ENCODE assay signal across 25 cellular contexts in the genomic region with DNA sequence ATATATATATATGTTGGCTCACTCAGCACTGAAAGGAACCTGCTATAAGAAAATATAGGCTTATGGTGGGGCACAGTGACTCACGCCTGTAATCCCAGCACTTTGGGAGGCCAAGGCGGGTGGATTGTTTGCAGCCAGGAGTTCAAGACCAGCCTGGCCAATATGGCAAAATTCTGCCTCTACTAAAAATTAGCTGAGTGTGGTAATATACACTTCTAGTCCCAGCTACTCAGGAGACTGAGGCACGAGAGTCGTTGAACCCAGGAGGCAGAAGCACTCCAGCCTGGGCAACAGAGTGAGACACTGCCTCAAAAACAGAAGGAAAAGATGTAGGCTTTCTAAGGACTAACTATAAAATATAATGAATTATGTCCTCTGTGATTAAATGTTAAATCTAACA. TPM values are rescaled to one million over a fixed set of nuclear protein-coding genes. Genes with fewer than 3 reads are reported as not detected.
DNase-seq lines count a peak whose midpoint lies in the region; ATAC-seq, FAIRE-seq and TF ChIP-seq lines count a peak whose summit lies in the region.
"Had no signal": no experiment of that assay in that cellular context is flagged by ENCODE, and none has a peak within 500 bp of the region (broad histone marks: within the 10 kb centered on the region; RNA-seq: fewer than 3 reads in every experiment).

No MANE protein-coding gene starts in this region.

- FAIRE-seq in K562 (lab: Jason Lieb, UNC): no peak
- FAIRE-seq: A204.1, G401.6, GM12891, GM19239 had no signal

- H3K4me3 ChIP-seq in DOHH2 (ENCODE audit: low read length) (no peak overlapping the region), K562 (no peak overlapping the region), gastrocnemius medialis (no peak overlapping the region)
- H3K4me3 ChIP-seq: BLaER1 had no signal

- no peaks in the 10 kb centered on the region for H3K9me1 ChIP-seq in K562 (ENCODE audit: control insufficient read depth, insufficient read depth, low read length)

- no peak for DNase-seq in K562 (ENCODE audit: extremely low read depth in 1 of 4, low spot score in 3 of 4)
- DNase-seq in gastrocnemius medialis: no peak
- DNase-seq: 8988T; ACHN; BE2C; C1 segment of cervical spinal cord; CD4-positive, alpha-beta memory T cell; CD4-positive, CD25-positive, alpha-beta regulatory T cell; CD8-positive, alpha-beta memory T cell; COR-L47; DMS 273 treated with DMSO at 0.1 percent for 48 hours; DMS153; DMS53; DMS79; DND-41; GF-D8 had no signal

- POLR2A ChIA-PET in K562 (lab: Yijun Ruan, JAX): interaction anchor here (0.7 to 15.6 kb wide), 4 partner anchors 10 to 54 kb away, joined by 3 to 226 read pairs (median 4); partner anchors contain the start of genes MUTYH and TOE1

- no peak overlapping the region for H3K27ac ChIP-seq in DOHH2 (ENCODE audit: low read depth, low read length)
- H3K27ac ChIP-seq in K562 (ENCODE audit: extremely low read depth, low read depth, low read length): no peak overlapping the region
- peak overlapping the region in 3 of 4 donors; percentile 64 to 82 (median 77) for H3K27ac ChIP-seq in gastrocnemius medialis
- H3K27ac ChIP-seq: BLaER1 had no signal

- TF ChIP-seq RAD21 in K562 (CRISPR knock-in tag; conservative IDR thresholded peaks at IDR 0.05 in 1 of 2, IDR thresholded peaks at IDR 0.05 in 1 of 2): no peak

- H3K9me3 ChIP-seq in DOHH2 (ENCODE audit: control insufficient read depth, insufficient read depth, low read length) (no peaks in the 10 kb centered on the region), K562 (replicated peaks; ENCODE audit: control insufficient read depth, insufficient read depth, low read depth, low read length) (no peaks in the 10 kb centered on the region), gastrocnemius medialis (no peaks in the 10 kb centered on the region)
- H3K9me3 ChIP-seq: BE2C, BLaER1 had no signal

- CTCF ChIA-PET in K562 (lab: Yijun Ruan, JAX; ENCODE audit: low intra/inter-chr PET ratio): no interaction called here

- TF ChIP-seq POLR2A in K562 (conservative IDR thresholded peaks at IDR 0.05): no peak
- no peak for TF ChIP-seq POLR2A in gastrocnemius medialis (IDR thresholded peaks at IDR 0.05)

- no peak overlapping the region for H3K9ac ChIP-seq in K562 (ENCODE audit: insufficient read depth in 1 of 2, low read depth in 2 of 2, low read length in 2 of 2)
- H3K9ac ChIP-seq: BLaER1 had no signal

- TF ChIP-seq EP300 in K562 (IDR thresholded peaks at IDR 0.05; ENCODE audit: low read length): no peak

- no peak overlapping the region for H2AFZ ChIP-seq in K562 (ENCODE audit: low read depth, low read length)

- peaks cover 7% of the 10 kb centered on the region for H3F3A ChIP-seq in DOHH2 (ENCODE audit: control insufficient read depth, insufficient read depth)

- H3K27me3 ChIP-seq in DOHH2 (ENCODE audit: control insufficient read depth, low read length) (no peaks in the 10 kb centered on the region), K562 (ENCODE audit: control insufficient read depth in 2 of 2, insufficient read depth in 2 of 2, low read length in 2 of 2) (no peaks in the 10 kb centered on the region), gastrocnemius medialis (no peaks in the 10 kb centered on the region)
- H3K27me3 ChIP-seq: BE2C, BLaER1 had no signal

- BruUV-seq in K562 (replicated peaks; lab: Mats Ljungman, UMichigan): no TSS peak

- no peaks in the 10 kb centered on the region for H3K79me2 ChIP-seq in DOHH2 (ENCODE audit: control insufficient read depth, low read length)
- no peaks in the 10 kb centered on the region for H3K79me2 ChIP-seq in K562 (ENCODE audit: control insufficient read depth, insufficient read depth, low read length)

- H3K4me1 ChIP-seq in DOHH2 (ENCODE audit: control insufficient read depth, low read length) (peaks cover 34% of the 10 kb centered on the region), K562 (replicated peaks in 1 of 2; ENCODE audit: control insufficient read depth in 2 of 2, insufficient read depth in 2 of 2, low read length in 2 of 2) (peaks cover 4 to 5% of the 10 kb centered on the region in 2 experiments; a peak in 3 of 5 replicates), gastrocnemius medialis (peaks cover 41 to 48% of the 10 kb centered on the region in 2 donors)
- H3K4me1 ChIP-seq: BE2C had no signal

- intact Hi-C loops in K562 (cut with micrococcal nuclease): no loop called here
- intact Hi-C loops in gastrocnemius medialis (cut with DNase I; ENCODE audit: low total_unique reads): no loop called here

- in situ Hi-C loops in K562 (cut with MboI) (loop anchor here (5.0 kb wide), 1 partner anchor 217 kb away; no protein-coding TSS in a partner anchor), gastrocnemius medialis (cut with MboI; ENCODE audit: low sequenced_read_pairs in 4 of 4) (loop anchor here in 2 of 4 donors (5.0 to 10.0 kb wide), 2 partner anchors 137 to 210 kb away; partner anchors contain the start of gene TESK2 (in 1 of the 2))

- H4K20me1 ChIP-seq in DOHH2 (ENCODE audit: control insufficient read depth, insufficient read depth, low read depth, low read length) (no peaks in the 10 kb centered on the region), K562 (replicated peaks; ENCODE audit: control insufficient read depth, insufficient read depth, low read length) (no peaks in the 10 kb centered on the region)
- H4K20me1 ChIP-seq: BLaER1 had no signal

- 62% methylated on average over 4 of the region's 4 CpGs for WGBS in K562 (ENCODE audit: insufficient coverage, low coverage, missing lambda C conversion rate)

- H3K36me3 ChIP-seq in DOHH2 (ENCODE audit: control insufficient read depth, low read length) (no peaks in the 10 kb centered on the region), K562 (ENCODE audit: control insufficient read depth, insufficient read depth, low read length) (no peaks in the 10 kb centered on the region), gastrocnemius medialis (no peaks in the 10 kb centered on the region)
- H3K36me3 ChIP-seq: BE2C, BLaER1 had no signal

- no peak for ATAC-seq in K562
- no peak for ATAC-seq in gastrocnemius medialis
- ATAC-seq in HG02870 (IDR thresholded peaks at IDR 0.05; ENCODE audit: unreplicated experiment): no peak
- ATAC-seq in HG02610 (IDR thresholded peaks at IDR 0.05; ENCODE audit: unreplicated experiment): no peak

- TF ChIP-seq CTCF in DOHH2 (IDR thresholded peaks at IDR 0.05; ENCODE audit: low read depth, low read length, poor library complexity, severe bottlenecking) (no peak), K562 (IDR thresholded peaks at IDR 0.05 in 2 of 3, conservative IDR thresholded peaks at IDR 0.05 in 1 of 3; ENCODE audit: insufficient read depth in 2 of 3, low read depth in 1 of 3, low read length in 3 of 3) (no peak), gastrocnemius medialis (IDR thresholded peaks at IDR 0.05 in 4 of 5, conservative IDR thresholded peaks at IDR 0.05 in 1 of 5) (no peak)

- H3K4me2 ChIP-seq in DOHH2 (ENCODE audit: low read length) (peak overlapping the region; percentile 68; the same call in 1 of the 2 replicates), K562 (ENCODE audit: insufficient read depth, low read length) (no peak overlapping the region)
- H3K4me2 ChIP-seq: BLaER1 had no signal

- H3K9me2 ChIP-seq in DOHH2 (replicated peaks; ENCODE audit: control insufficient read depth, low read length): no peaks in the 10 kb centered on the region

RNA-seq across cellular contexts. Expression of gene MUTYH, which starts 14.6 kb away (rescaled TPM):
- 71.8 and 131 TPM in 2 replicates for total RNA-seq in K562 (2011; cell fraction: chromatin; rRNA removed; ENCODE audit: low replicate concordance)
- total RNA-seq in K562 (2011; cell fraction: nucleolus; rRNA removed): 89.7 and 95.8 TPM in 2 replicates
- 74.4 and 78.0 TPM in 2 replicates for total RNA-seq in K562 (2011; cell fraction: nucleoplasm; rRNA removed)
- 32.1 and 36.8 TPM in 2 replicates for total RNA-seq in K562 (2014; rRNA removed)
- total RNA-seq in K562 (2014; rRNA removed; fragmentation: Illumina TruSeq; extraction: Trizol): 13.0 and 16.5 TPM in 2 replicates
- total RNA-seq in K562 (2015; rRNA removed; fragmentation: Illumina TruSeq; extraction: Trizol): 26.8 and 29.0 TPM in 2 replicates
- total RNA-seq in K562 (2021): 36.1 and 37.8 TPM in 2 replicates
- polyA plus RNA-seq in K562 (2011; rRNA removed): 23.6 and 39.9 TPM in 2 replicates
- 31.3 and 41.8 TPM in 2 replicates for polyA plus RNA-seq in K562 (2011; cell fraction: cytosol; rRNA removed)
- polyA plus RNA-seq in K562 (2011; cell fraction: nucleus; rRNA removed): 190 and 211 TPM in 2 replicates
- 30.0 and 54.0 TPM in 2 replicates for polyA plus RNA-seq in K562 (2012)
- 32.7 and 35.6 TPM in 2 replicates for polyA plus RNA-seq in K562 (2014; fragmentation: Illumina TruSeq; extraction: Trizol)
- polyA plus RNA-seq in K562 (2014; fragmentation: Nextera tagmentation; extraction: Ambion mirVana): 1 to 10 TPM; 3.4 to 6.2 TPM
- polyA plus RNA-seq in K562 (2014; rRNA removed): 46.2 and 53.5 TPM in 2 replicates
- 18.2 and 19.1 TPM in 2 replicates for polyA minus RNA-seq in K562 (2011; rRNA and poly(A)+ RNA removed)
- 9.2 and 10.9 TPM in 2 replicates for polyA minus RNA-seq in K562 (2011; cell fraction: cytosol; rRNA and poly(A)+ RNA removed)
- polyA minus RNA-seq in K562 (2011; cell fraction: nucleus; rRNA and poly(A)+ RNA removed): 20.3 and 32.9 TPM in 2 replicates
- total RNA-seq in gastrocnemius medialis: 10 to 100 TPM; 10.1 to 20.6 (median 11.0) TPM

RNA-seq across cellular contexts. Expression of gene TOE1, which starts 14.9 kb away (rescaled TPM):
- total RNA-seq in K562 (2011; cell fraction: chromatin; rRNA removed; ENCODE audit: low replicate concordance): 34.1 and 86.1 TPM in 2 replicates
- total RNA-seq in K562 (2011; cell fraction: nucleolus; rRNA removed): 66.0 and 68.2 TPM in 2 replicates
- total RNA-seq in K562 (2011; cell fraction: nucleoplasm; rRNA removed): 40.8 and 44.2 TPM in 2 replicates
- total RNA-seq in K562 (2014; rRNA removed): 36.7 and 46.9 TPM in 2 replicates
- total RNA-seq in K562 (2014; rRNA removed; fragmentation: Illumina TruSeq; extraction: Trizol): 25.0 and 32.1 TPM in 2 replicates
- total RNA-seq in K562 (2015; rRNA removed; fragmentation: Illumina TruSeq; extraction: Trizol): 46.5 and 46.9 TPM in 2 replicates
- total RNA-seq in K562 (2021): 32.5 and 33.9 TPM in 2 replicates
- 30.4 and 36.0 TPM in 2 replicates for polyA plus RNA-seq in K562 (2011; rRNA removed)
- 33.1 and 54.6 TPM in 2 replicates for polyA plus RNA-seq in K562 (2011; cell fraction: cytosol; rRNA removed)
- polyA plus RNA-seq in K562 (2011; cell fraction: nucleus; rRNA removed): 75.7 and 103 TPM in 2 replicates
- polyA plus RNA-seq in K562 (2012): 25.2 and 34.6 TPM in 2 replicates
- 40.1 and 47.2 TPM in 2 replicates for polyA plus RNA-seq in K562 (2014; fragmentation: Illumina TruSeq; extraction: Trizol)
- polyA plus RNA-seq in K562 (2014; fragmentation: Nextera tagmentation; extraction: Ambion mirVana): 10 to 100 TPM; 59.8 to 85.7 TPM
- polyA plus RNA-seq in K562 (2014; rRNA removed): 38.0 and 44.8 TPM in 2 replicates
- 38.1 and 72.9 TPM in 2 replicates for polyA minus RNA-seq in K562 (2011; rRNA and poly(A)+ RNA removed)
- polyA minus RNA-seq in K562 (2011; cell fraction: cytosol; rRNA and poly(A)+ RNA removed): 21.1 and 35.7 TPM in 2 replicates
- polyA minus RNA-seq in K562 (2011; cell fraction: nucleus; rRNA and poly(A)+ RNA removed): 39.9 and 47.7 TPM in 2 replicates
- total RNA-seq in gastrocnemius medialis: 1 to 10 TPM; 2.9 to 9.4 (median 5.3) TPM

RNA-seq across cellular contexts. Expression of gene HPDL, which starts 28.1 kb away (rescaled TPM):
- not detected in 2 replicates for total RNA-seq in K562 (2011; cell fraction: chromatin; rRNA removed; ENCODE audit: low replicate concordance)
- not detected in 2 replicates for total RNA-seq in K562 (2011; cell fraction: nucleolus; rRNA removed)
- total RNA-seq in K562 (2011; cell fraction: nucleoplasm; rRNA removed): not detected in 2 replicates
- total RNA-seq in K562 (2014; rRNA removed) (not detected in 2 replicates), K562 (2014; rRNA removed; fragmentation: Illumina TruSeq; extraction: Trizol) (not detected in 2 replicates), K562 (2015; rRNA removed; fragmentation: Illumina TruSeq; extraction: Trizol) (not detected in 2 replicates), K562 (2021) (not detected in 2 replicates), gastrocnemius medialis (1 to 10 TPM in 2 of 4 donors, under 1 TPM in 1, not detected in 1; 0.16 to 2.3 (median 1.1) TPM)
- polyA plus RNA-seq in K562 (2011; rRNA removed) (not detected in 2 replicates), K562 (2014; fragmentation: Illumina TruSeq; extraction: Trizol) (not detected in 2 replicates), K562 (2014; fragmentation: Nextera tagmentation; extraction: Ambion mirVana) (not detected), K562 (2014; rRNA removed) (not detected in 2 replicates)
- polyA plus RNA-seq in K562 (2011; cell fraction: cytosol; rRNA removed): not detected in 2 replicates
- polyA plus RNA-seq in K562 (2011; cell fraction: nucleus; rRNA removed): not detected in 2 replicates
- polyA plus RNA-seq in K562 (2012): 0.04 and 0.28 TPM in 2 replicates
- polyA minus RNA-seq in K562 (2011; rRNA and poly(A)+ RNA removed): not detected in 2 replicates
- polyA minus RNA-seq in K562 (2011; cell fraction: cytosol; rRNA and poly(A)+ RNA removed): not detected in 2 replicates
- not detected in 2 replicates for polyA minus RNA-seq in K562 (2011; cell fraction: nucleus; rRNA and poly(A)+ RNA removed)
- total RNA-seq: CD4-positive, CD25-positive, alpha-beta regulatory T cell had no signal
- polyA plus RNA-seq: CD14-positive monocyte had no signal

Comparison
In these comparisons a context has a peak if more than half of its experiments do, and no peak if none do; other contexts are left out.
1. H3K27ac ChIP-seq: peak in gastrocnemius medialis (3 of 4); none in DOHH2 (single experiment) and K562 (single experiment).